In the genomic region with DNA sequence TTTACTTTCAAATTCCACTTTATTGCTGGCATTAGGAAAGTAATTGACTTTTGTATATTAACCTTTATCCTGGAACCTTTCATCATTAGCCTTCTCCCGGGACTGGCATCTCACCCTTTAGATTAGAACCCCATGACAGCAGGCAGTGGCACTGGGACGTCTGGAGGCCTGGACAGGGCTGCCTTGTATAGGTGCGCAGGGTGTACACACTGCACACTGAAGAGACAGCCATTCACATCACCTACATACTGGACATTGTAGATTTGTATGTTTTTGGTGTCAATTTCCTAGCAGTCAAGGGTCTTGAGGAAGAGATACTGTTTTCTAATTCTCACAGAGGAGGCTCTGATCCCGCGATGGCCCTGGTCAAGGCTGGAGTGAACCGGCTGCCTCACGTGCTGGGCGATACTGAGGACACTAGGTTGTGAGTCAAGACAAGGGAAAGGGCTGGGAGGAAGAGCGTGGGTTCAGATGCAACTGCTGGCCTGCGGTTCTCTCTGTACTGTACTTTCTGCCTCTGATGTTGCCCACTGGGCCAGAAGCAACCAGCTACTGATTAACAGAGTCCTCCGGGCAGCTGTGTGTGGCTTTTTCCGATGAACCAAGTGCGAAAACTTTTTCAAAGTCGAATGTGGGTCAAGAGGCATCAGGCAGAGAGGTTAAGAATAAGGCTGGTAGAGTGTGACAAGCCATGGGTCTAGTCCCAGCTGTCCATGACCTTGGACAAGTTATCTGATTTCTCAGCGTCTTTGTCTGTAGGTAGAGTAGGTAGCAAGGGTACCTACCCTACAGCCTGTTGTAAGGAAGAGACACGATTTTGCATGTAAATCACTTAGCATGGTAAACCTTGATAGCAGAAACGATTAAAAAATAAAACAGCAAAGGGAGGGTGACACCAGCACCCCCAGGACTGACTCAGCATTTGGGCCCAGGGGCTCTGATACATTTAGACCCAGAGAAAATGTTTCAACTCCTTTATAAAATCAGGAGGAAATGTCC, we compare ENCODE assay signal across 1 cellular context.
TF ChIP-seq lines count a peak whose summit lies in the region.

No MANE protein-coding gene starts in this region.

TF ChIP-seq in GM23338, 12 proteins besides CTCF, POLR2A, EP300 and RAD21 (continued from another document):
- TF ChIP-seq, protein P1, sequence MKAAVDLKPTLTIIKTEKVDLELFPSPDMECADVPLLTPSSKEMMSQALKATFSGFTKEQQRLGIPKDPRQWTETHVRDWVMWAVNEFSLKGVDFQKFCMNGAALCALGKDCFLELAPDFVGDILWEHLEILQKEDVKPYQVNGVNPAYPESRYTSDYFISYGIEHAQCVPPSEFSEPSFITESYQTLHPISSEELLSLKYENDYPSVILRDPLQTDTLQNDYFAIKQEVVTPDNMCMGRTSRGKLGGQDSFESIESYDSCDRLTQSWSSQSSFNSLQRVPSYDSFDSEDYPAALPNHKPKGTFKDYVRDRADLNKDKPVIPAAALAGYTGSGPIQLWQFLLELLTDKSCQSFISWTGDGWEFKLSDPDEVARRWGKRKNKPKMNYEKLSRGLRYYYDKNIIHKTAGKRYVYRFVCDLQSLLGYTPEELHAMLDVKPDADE (IDR thresholded peaks at IDR 0.05): no peak
